11 cellular contexts compared by ENCODE assay signal in genomic region chr11:126281245-126281644, GRCh38. TPM values are rescaled to one million over a fixed set of nuclear protein-coding genes. Genes with fewer than 3 reads are reported as not detected.
DNase-seq lines count a peak whose midpoint lies in the region; ATAC-seq, FAIRE-seq and TF ChIP-seq lines count a peak whose summit lies in the region.
"Had no signal": no experiment of that assay in that cellular context is flagged by ENCODE, and none has a peak within 500 bp of the region (broad histone marks: within the 10 kb centered on the region; RNA-seq: fewer than 3 reads in every experiment).

No MANE protein-coding gene starts in this region.

- peaks cover 16% of the 10 kb centered on the region for H3F3A ChIP-seq in neural progenitor cell (ENCODE audit: low read depth)

- intact Hi-C loops in CD4-positive, alpha-beta T cell (cut with DNase I, micrococcal nuclease), result loop anchor here in 1 of 2 experiments (1.0 to 10.0 kb wide), 3 partner anchors 11 to 1324 kb away; partner anchors contain the start of gene CHEK1
- intact Hi-C loops in pancreas (cut with DNase I), result no loop called here

- no peak for FAIRE-seq in pancreas (lab: Jason Lieb, UNC)
- FAIRE-seq: D721Med had no signal

- no peaks in the 10 kb centered on the region for H3K27me3 ChIP-seq in CD4-positive, alpha-beta T cell (ENCODE audit: control insufficient read depth, insufficient read depth, low read length)
- H3K27me3 ChIP-seq in neural progenitor cell, result peaks cover 22% of the 10 kb centered on the region
- H3K27me3 ChIP-seq in pancreas, result no peaks in the 10 kb centered on the region

- no peak for TF ChIP-seq CTCF in CD4-positive, alpha-beta T cell (IDR thresholded peaks at IDR 0.05)
- no peak for TF ChIP-seq CTCF in brain (conservative IDR thresholded peaks at IDR 0.05)
- no peak for TF ChIP-seq CTCF in neural progenitor cell (IDR thresholded peaks at IDR 0.05)
- no peak for TF ChIP-seq CTCF in pancreas (IDR thresholded peaks at IDR 0.05)

- WGBS in pancreas, 2 donors, result 78 to 82% methylated on average over 6 of the region's 6 CpGs

- no peak overlapping the region for H3K4me3 ChIP-seq in neural progenitor cell
- H3K4me3 ChIP-seq in pancreas, result no peak overlapping the region

- H3K4me2 ChIP-seq in neural progenitor cell, result no peak overlapping the region

- CTCF ChIA-PET in CD4-positive, alpha-beta T cell (lab: Charles Lee), result no interaction called here

- DNase-seq in CD4-positive, alpha-beta T cell, result no peak
- DNase-seq in DMS79 treated with DMSO at 0.1 percent for 48 hours (lab: John Stamatoyannopoulos, UW) (peak; percentile 99), neural progenitor cell (ENCODE audit: low spot score) (no peak), NOMO-1 treated with dmso at 0.1 percent for 144 hours (lab: John Stamatoyannopoulos, UW; ENCODE audit: unreplicated experiment) (no peak), pancreas (no peak)
- DNase-seq: central memory CD4-positive, alpha-beta T cell; kidney glomerular epithelial cell; WERI-Rb-1 had no signal

- no peak for ATAC-seq in CD4-positive, alpha-beta T cell (ENCODE audit: poor library complexity)
- no peak for ATAC-seq in HG03442 (IDR thresholded peaks at IDR 0.05; ENCODE audit: unreplicated experiment)
- ATAC-seq in pancreas, result no peak

- no peak overlapping the region for H3K9ac ChIP-seq in neural progenitor cell

- no peaks in the 10 kb centered on the region for H3K9me3 ChIP-seq in CD4-positive, alpha-beta T cell (ENCODE audit: control insufficient read depth, low read length)
- H3K9me3 ChIP-seq in neural progenitor cell (ENCODE audit: low read depth), result no peaks in the 10 kb centered on the region
- H3K9me3 ChIP-seq in pancreas, result no peaks in the 10 kb centered on the region

- H3K79me2 ChIP-seq in neural progenitor cell (ENCODE audit: low read depth), result peaks cover 5% of the 10 kb centered on the region

- peak overlapping the region; percentile 99 for H3K27ac Mint-ChIP-seq in CD4-positive, alpha-beta T cell
- H3K27ac Mint-ChIP-seq in brain (peak overlapping the region in 3 of 5 experiments; percentile 13 to 97 (median 96)), neural progenitor cell (no peak overlapping the region)

- H3K4me1 Mint-ChIP-seq in CD4-positive, alpha-beta T cell (ENCODE audit: low read depth), result peaks cover 51% of the 10 kb centered on the region
- H3K4me1 Mint-ChIP-seq in brain, result peaks cover 39% of the 10 kb centered on the region
- H3K4me1 Mint-ChIP-seq in neural progenitor cell, result peaks cover 23% of the 10 kb centered on the region

- POLR2A ChIA-PET in CD4-positive, alpha-beta T cell (lab: Charles Lee), result interaction anchor here (1.8 to 5.0 kb wide), 4 partner anchors 12 to 394 kb away, joined by 7 to 77 read pairs (median 20); partner anchors contain the start of genes DCPS, FOXRED1, HYLS1 and SRPRA

- no peaks in the 10 kb centered on the region for H3K27me3 Mint-ChIP-seq in CD4-positive, alpha-beta T cell
- peaks cover 4% of the 10 kb centered on the region for H3K27me3 Mint-ChIP-seq in brain
- peaks cover 11% of the 10 kb centered on the region for H3K27me3 Mint-ChIP-seq in neural progenitor cell (ENCODE audit: insufficient read depth, low read depth)

- no peak overlapping the region for H2AFZ ChIP-seq in neural progenitor cell (replicated peaks)

- H3K36me3 Mint-ChIP-seq in CD4-positive, alpha-beta T cell (ENCODE audit: low read depth), result peaks cover 31% of the 10 kb centered on the region
- peaks cover 7% of the 10 kb centered on the region for H3K36me3 Mint-ChIP-seq in brain
- peaks cover 11% of the 10 kb centered on the region for H3K36me3 Mint-ChIP-seq in neural progenitor cell

- H3K36me3 ChIP-seq in neural progenitor cell, result no peaks in the 10 kb centered on the region
- no peaks in the 10 kb centered on the region for H3K36me3 ChIP-seq in pancreas

- peaks cover 7% of the 10 kb centered on the region for H3K4me1 ChIP-seq in neural progenitor cell
- peaks cover 0 to 18% (median 3%) of the 10 kb centered on the region in 3 donors for H3K4me1 ChIP-seq in pancreas

- peak overlapping the region; percentile 95 for H3K4me3 Mint-ChIP-seq in CD4-positive, alpha-beta T cell
- H3K4me3 Mint-ChIP-seq in brain (peak overlapping the region; percentile 85 to 95 (median 95)), neural progenitor cell (peak overlapping the region; percentile 89)

- no peak overlapping the region for H3K27ac ChIP-seq in CD4-positive, alpha-beta T cell (ENCODE audit: low read depth, low read length)
- no peak overlapping the region for H3K27ac ChIP-seq in neural progenitor cell
- H3K27ac ChIP-seq in pancreas, result no peak overlapping the region

- no peaks in the 10 kb centered on the region for H4K20me1 ChIP-seq in neural progenitor cell (ENCODE audit: low read depth)

- no peaks in the 10 kb centered on the region for H3K9me3 Mint-ChIP-seq in CD4-positive, alpha-beta T cell
- peaks cover 0 to 7% (median 2%) of the 10 kb centered on the region in 5 experiments for H3K9me3 Mint-ChIP-seq in brain
- no peaks in the 10 kb centered on the region for H3K9me3 Mint-ChIP-seq in neural progenitor cell

RNA-seq across cellular contexts. Expression of gene TIRAP, which starts 1.6 kb away (rescaled TPM):
- 1 to 10 TPM; 7.7 to 7.9 TPM for total RNA-seq in CD4-positive, alpha-beta T cell
- polyA plus RNA-seq in brain (ENCODE audit: insufficient read depth, low read depth, low replicate concordance) (9.3 TPM), pancreas (1 to 10 TPM; 6.1 to 6.4 TPM)
- total RNA-seq in neural progenitor cell (ENCODE audit: low replicate concordance) (4.6 and 5.3 TPM in 2 replicates), pancreas (1 to 10 TPM; 5.3 to 8.2 (median 6.6) TPM)

RNA-seq across cellular contexts. Expression of gene FOXRED1, which starts 12.3 kb away (rescaled TPM):
- 10 to 100 TPM; 25.3 to 29.0 TPM for total RNA-seq in CD4-positive, alpha-beta T cell
- 53.2 TPM for polyA plus RNA-seq in brain (ENCODE audit: insufficient read depth, low read depth, low replicate concordance)
- 25.8 and 50.5 TPM in 2 replicates for total RNA-seq in neural progenitor cell (ENCODE audit: low replicate concordance)
- 10 to 100 TPM in 2 of 6 donors, 1 to 10 TPM in 4; 6.3 to 16.3 (median 7.5) TPM for total RNA-seq in pancreas
- polyA plus RNA-seq in pancreas, result 10 to 100 TPM; 27.8 to 29.4 TPM

RNA-seq across cellular contexts. Expression of gene SRPRA, which starts 12.6 kb away (rescaled TPM):
- 100 to 1,000 TPM; 198 to 206 TPM for total RNA-seq in CD4-positive, alpha-beta T cell
- 111 TPM for polyA plus RNA-seq in brain (ENCODE audit: insufficient read depth, low read depth, low replicate concordance)
- 40.0 and 58.1 TPM in 2 replicates for total RNA-seq in neural progenitor cell (ENCODE audit: low replicate concordance)
- 100 to 1,000 TPM; 137 to 178 (median 172) TPM for total RNA-seq in pancreas
- polyA plus RNA-seq in pancreas, result 100 to 1,000 TPM in 1 of 2 donors, 10 to 100 TPM in 1; 76.5 to 107 TPM

RNA-seq across cellular contexts. Expression of gene DCPS, which starts 22.6 kb away (rescaled TPM):
- 1 to 10 TPM; 6.2 to 6.3 TPM for total RNA-seq in CD4-positive, alpha-beta T cell
- polyA plus RNA-seq in brain (ENCODE audit: insufficient read depth, low read depth, low replicate concordance) (30.1 TPM), pancreas (10 to 100 TPM; 15.2 to 16.6 TPM)
- total RNA-seq in neural progenitor cell (ENCODE audit: low replicate concordance) (18.6 and 20.7 TPM in 2 replicates), pancreas (10 to 100 TPM in 3 of 6 donors, 1 to 10 TPM in 3; 8.4 to 16.6 (median 9.8) TPM)
